In the genomic region with DNA sequence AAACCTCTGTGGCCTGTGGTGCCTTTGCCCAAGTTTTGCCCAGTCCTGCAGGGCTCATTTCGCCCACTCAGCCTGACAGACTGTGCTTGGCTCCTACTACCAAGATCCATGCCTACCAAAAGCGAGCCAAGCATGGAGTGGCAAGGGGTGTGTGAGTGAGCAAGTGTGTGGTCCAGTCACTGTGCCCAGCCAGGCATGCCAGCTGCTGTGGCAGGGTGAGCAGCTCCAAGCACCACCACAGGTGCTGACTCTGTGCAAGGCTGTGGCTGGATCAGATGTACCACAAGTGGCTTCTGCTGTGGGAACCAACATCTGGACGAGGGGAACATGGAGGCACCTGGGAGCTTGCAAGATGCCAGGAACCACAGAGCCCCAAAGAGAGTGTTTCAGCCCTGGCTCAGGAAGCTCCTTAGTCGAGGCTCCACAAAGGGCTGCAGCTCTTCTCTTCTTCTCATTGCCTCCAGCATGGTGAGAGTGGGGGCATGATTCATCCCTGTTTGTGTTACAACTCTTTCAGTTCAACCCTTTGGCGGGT, we compare ENCODE assay signal across 21 cellular contexts.
DNase-seq lines count a peak whose midpoint lies in the region; ATAC-seq and TF ChIP-seq lines count a peak whose summit lies in the region.
"Had no signal": no experiment of that assay in that cellular context is flagged by ENCODE, and none has a peak within 500 bp of the region (broad histone marks: within the 10 kb centered on the region; RNA-seq: fewer than 3 reads in every experiment).

No MANE protein-coding gene starts in this region.

- in situ Hi-C loops in GM13976 (cut with MboI; ENCODE audit: low sequenced_read_pairs, unreplicated experiment): no loop called here

- H3K36me3 ChIP-seq in esophagus muscularis mucosa: no peaks in the 10 kb centered on the region
- H3K36me3 ChIP-seq: BE2C, Peyer's patch, SJCRH30 had no signal

- intact Hi-C loops in esophagus muscularis mucosa (cut with DNase I): no loop called here

- no peak overlapping the region for H3K4me3 ChIP-seq in esophagus muscularis mucosa
- H3K4me3 ChIP-seq: A549, Peyer's patch, SJCRH30 had no signal

- peak; percentile 0 for DNase-seq in HuH-7.5 (ENCODE audit: low spot score)
- peak; percentile 1 for DNase-seq in M059J (ENCODE audit: low read depth)
- DNase-seq in islet precursor cell: peak; percentile 43
- DNase-seq in myocyte (ENCODE audit: low read depth): peak; percentile 46
- no peak for DNase-seq in esophagus muscularis mucosa (ENCODE audit: extremely low spot score)
- no peak for DNase-seq in NCI-H345 treated with DMSO at 0.1 percent for 48 hours (lab: John Stamatoyannopoulos, UW; ENCODE audit: unreplicated experiment)
- no peak for DNase-seq in GM13976 (ENCODE audit: low spot score)
- DNase-seq: BE2C; DMS79; GOT3; IMR-90; NCI-H1694 treated with DMSO at 0.1 percent for 48 hours; NCI-H2081 treated with DMSO at 0.1 percent for 48 hours; NCI-H748 treated with DMSO at 0.1 percent for 48 hours; NK-92 treated with Interleukin-12 subunit alpha and Interleukin-12 subunit beta, amount 100 ng/mL, for 24 hours; Peyer's patch; SJCRH30 had no signal

- no peaks in the 10 kb centered on the region for H3K4me1 ChIP-seq in esophagus muscularis mucosa
- H3K4me1 ChIP-seq: A549, Peyer's patch, SJCRH30 had no signal

- TF ChIP-seq CTCF in esophagus muscularis mucosa (IDR thresholded peaks at IDR 0.05): no peak
- TF ChIP-seq CTCF in GM13976 (IDR thresholded peaks at IDR 0.05; ENCODE audit: borderline replicate concordance, control extremely low read depth, extremely low read depth, insufficient read depth, missing control alignments): no peak

- ATAC-seq in GM21423 (IDR thresholded peaks at IDR 0.05; ENCODE audit: unreplicated experiment): no peak
- ATAC-seq: A549, HCT116 had no signal

- TF ChIP-seq EP300 in esophagus muscularis mucosa (IDR thresholded peaks at IDR 0.05): no peak

- 51% methylated on average over 4 of the region's 5 CpGs for WGBS in esophagus muscularis mucosa

- H3K9me3 ChIP-seq in esophagus muscularis mucosa: no peaks in the 10 kb centered on the region
- H3K9me3 ChIP-seq: A549, BE2C, Peyer's patch, SJCRH30 had no signal

- no peaks in the 10 kb centered on the region for H3K27me3 ChIP-seq in esophagus muscularis mucosa
- H3K27me3 ChIP-seq: BE2C, Peyer's patch, SJCRH30 had no signal

- TF ChIP-seq POLR2A in esophagus muscularis mucosa (IDR thresholded peaks at IDR 0.05; ENCODE audit: low read depth): no peak

- no peak overlapping the region for H3K27ac ChIP-seq in esophagus muscularis mucosa (replicated peaks in 1 of 4)
- H3K27ac ChIP-seq: A549, KMS-11, Peyer's patch, SJCRH30 had no signal

Comparison
In these comparisons a context has a peak if more than half of its experiments do, and no peak if none do; other contexts are left out.
1. DNase-seq: peak in HuH-7.5 (single experiment), M059J (single experiment), islet precursor cell (single experiment) and myocyte (single experiment); none in esophagus muscularis mucosa (single experiment), NCI-H345 treated with DMSO at 0.1 percent for 48 hours (single experiment) and GM13976 (single experiment).